Comparison of ENCODE assay signal across 18 cellular contexts in the genomic region with DNA sequence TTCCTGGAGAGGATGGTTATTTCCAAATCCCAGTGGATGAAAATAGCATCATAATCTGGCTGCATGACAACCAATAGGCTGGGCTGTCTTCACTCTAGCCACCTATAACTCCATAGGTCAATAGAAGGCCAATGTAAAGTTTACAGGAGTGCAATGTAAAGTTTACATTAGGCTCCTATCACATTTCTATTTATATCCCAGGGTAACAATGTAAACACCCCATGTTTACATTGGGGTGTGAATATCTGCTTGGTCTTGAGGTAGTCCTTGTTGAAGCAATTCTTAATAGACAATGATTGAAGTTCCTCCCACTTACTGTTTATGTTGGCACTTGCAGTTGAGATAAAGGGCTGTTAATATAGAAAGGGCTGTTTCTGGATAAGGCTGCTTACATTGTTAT. TPM values are rescaled to one million over a fixed set of nuclear protein-coding genes. Genes with fewer than 3 reads are reported as not detected.
DNase-seq lines count a peak whose midpoint lies in the region; TF ChIP-seq lines count a peak whose summit lies in the region.
"Had no signal": no experiment of that assay in that cellular context is flagged by ENCODE, and none has a peak within 500 bp of the region (broad histone marks: within the 10 kb centered on the region; RNA-seq: fewer than 3 reads in every experiment).

No MANE protein-coding gene starts in this region.

- peaks cover 16% of the 10 kb centered on the region for H3K4me1 ChIP-seq in GM23248 (ENCODE audit: insufficient read depth)

- no peak overlapping the region for H3K4me2 ChIP-seq in GM23248 (ENCODE audit: unreplicated experiment)

- H2AFZ ChIP-seq in GM23248, result no peak overlapping the region

- no peaks in the 10 kb centered on the region for H4K20me1 ChIP-seq in GM23248 (ENCODE audit: insufficient read depth)

- H3K4me3 ChIP-seq in fibroblast of the aortic adventitia (ENCODE audit: low read depth, low read length) (no peak overlapping the region), GM23248 (no peak overlapping the region)
- H3K4me3 ChIP-seq: GM12878, SK-N-MC had no signal

- H3K9me2 ChIP-seq in GM23248 (ENCODE audit: insufficient read depth), result no peaks in the 10 kb centered on the region

- H3K27ac ChIP-seq in 22Rv1 (peak overlapping the region; percentile 17; the same call in 1 of the 2 replicates), GM23248 (no peak overlapping the region)
- H3K27ac ChIP-seq: SK-N-MC had no signal

- H3K27me3 ChIP-seq in GM23248 (replicated peaks; ENCODE audit: insufficient read depth), result no peaks in the 10 kb centered on the region

- in situ Hi-C loops in GM23248 (cut with MboI), result no loop called here

- H3K9ac ChIP-seq in GM23248, result no peak overlapping the region

- H3K36me3 ChIP-seq in GM23248 (ENCODE audit: low read depth), result no peaks in the 10 kb centered on the region

- peaks cover 20% of the 10 kb centered on the region for H3F3A ChIP-seq in GM23248 (ENCODE audit: insufficient read depth)

- H3K79me2 ChIP-seq in GM23248 (ENCODE audit: insufficient read depth), result no peaks in the 10 kb centered on the region

- no peak for TF ChIP-seq CTCF in 22Rv1 (IDR thresholded peaks at IDR 0.05)
- no peak for TF ChIP-seq CTCF in fibroblast of the aortic adventitia (IDR thresholded peaks at IDR 0.05; ENCODE audit: insufficient read depth, low read length)

- DNase-seq in DMS53 (lab: John Stamatoyannopoulos, UW), result peak; percentile 68
- peak; percentile 3 for DNase-seq in NCI-H69 (lab: John Stamatoyannopoulos, UW)
- DNase-seq in fibroblast of the aortic adventitia (ENCODE audit: low read depth), result peak; percentile 20
- no peak for DNase-seq in GM23248
- DNase-seq in GM19240 (ENCODE audit: insufficient read length, low spot score), result no peak
- DNase-seq in NCI-H187 treated with DMSO at 0.1 percent for 48 hours (lab: John Stamatoyannopoulos, UW), result no peak
- DNase-seq in stimulated activated CD4-positive, alpha-beta T cell treated with anti-CD3 and anti-CD28 coated beads, Interleukin-4, amount 100 ng/mL, for 4 hours, result no peak
- DNase-seq: C1 segment of cervical spinal cord, GF-D8, GOT3, NCI-H1105 treated with DMSO at 0.1 percent for 48 hours, NCI-H226, NCI-H774, SHP77 had no signal

- no peaks in the 10 kb centered on the region for H3K9me3 ChIP-seq in GM23248 (ENCODE audit: low read depth)

RNA-seq across cellular contexts. Expression of gene CH25H, which starts 21.5 kb away (rescaled TPM):
- 2.2 TPM in 1 of 2 replicates, not detected in the other for total RNA-seq in fibroblast of the aortic adventitia (ENCODE audit: low replicate concordance)
- 25.2 and 34.9 TPM in 2 replicates for total RNA-seq in GM23248 (2014; rRNA removed; shearing (Covaris generic))
- 16.1 and 18.0 TPM in 2 replicates for polyA plus RNA-seq in GM23248 (2016; fragmentation: Nextera tagmentation; extraction: Ambion mirVana)
- total RNA-seq: GM12878; T-helper 2 cell treated with Interferon-gamma antibody and Interleukin-4, amounts not matched to agents 100 ng/mL and 5 ng/mL, for 36 hours had no signal
- polyA plus RNA-seq: GM12878 had no signal

Comparison
In these comparisons a context has a peak if more than half of its experiments do, and no peak if none do; other contexts are left out.
1. DNase-seq: peak in DMS53 (single experiment), NCI-H69 (single experiment) and fibroblast of the aortic adventitia (single experiment); none in GM23248 (single experiment), GM19240 (single experiment), NCI-H187 treated with DMSO at 0.1 percent for 48 hours (single experiment) and stimulated activated CD4-positive, alpha-beta T cell treated with anti-CD3 and anti-CD28 coated beads, Interleukin-4, amount 100 ng/mL, for 4 hours (0 of 2).